13 cellular contexts compared by ENCODE assay signal in the genomic region with DNA sequence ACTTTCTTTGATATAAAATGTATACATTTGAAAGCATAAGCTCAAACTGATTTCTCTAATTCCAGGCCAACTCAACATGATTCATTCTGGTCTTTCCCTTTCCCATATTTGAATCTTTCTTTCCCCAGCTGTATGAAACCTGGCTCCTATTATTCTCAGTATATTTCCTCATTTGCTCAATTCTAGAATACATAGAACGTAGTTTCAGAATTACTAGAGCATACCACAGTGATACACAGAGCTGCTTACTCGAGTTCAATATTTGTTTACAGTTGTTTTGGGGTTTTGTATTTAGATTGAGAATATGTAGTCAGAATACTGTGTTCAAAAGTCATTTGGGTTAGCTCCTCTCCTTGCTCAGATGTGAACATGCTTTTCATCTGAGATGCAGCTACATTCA.
DNase-seq lines count a peak whose midpoint lies in the region; ATAC-seq, FAIRE-seq and TF ChIP-seq lines count a peak whose summit lies in the region.
"Had no signal": no experiment of that assay in that cellular context is flagged by ENCODE, and none has a peak within 500 bp of the region (broad histone marks: within the 10 kb centered on the region; RNA-seq: fewer than 3 reads in every experiment).

No MANE protein-coding gene starts in this region.

- CTCF ChIA-PET in GM10248 (lab: Yijun Ruan, JAX) = interaction anchor here (0.7 to 1.5 kb wide), 2 partner anchors 10 to 50 kb away, joined by 3 read pairs; no protein-coding TSS in a partner anchor

- ATAC-seq in GM19025 (IDR thresholded peaks at IDR 0.05; ENCODE audit: low read depth, unreplicated experiment) (peak; percentile 44), GM21825 (IDR thresholded peaks at IDR 0.05; ENCODE audit: unreplicated experiment) (peak; percentile 57), HG03280 (IDR thresholded peaks at IDR 0.05; ENCODE audit: unreplicated experiment) (peak; percentile 77), HG03097 (IDR thresholded peaks at IDR 0.05; ENCODE audit: low FRiP score, unreplicated experiment) (no peak)
- ATAC-seq: activated naive CD8-positive, alpha-beta T cell treated with anti-CD3 and anti-CD28 coated beads, Interleukin-2, amount 50 U/mL, for 24 hours had no signal

- DNase-seq in GM10248 (ENCODE audit: extremely low spot score) = peak; percentile 44
- no peak for DNase-seq in caudate nucleus (lab: John Stamatoyannopoulos, UW)
- DNase-seq in NCI-H146 treated with DMSO at 0.1 percent for 48 hours (lab: John Stamatoyannopoulos, UW; ENCODE audit: unreplicated experiment) = no peak
- no peak for DNase-seq in HTR-8/SVneo (ENCODE audit: insufficient read length, low spot score)
- DNase-seq: activated naive CD8-positive, alpha-beta T cell treated with anti-CD3 and anti-CD28 coated beads, Interleukin-2, amount 50 U/mL, for 24 hours; DMS79 treated with DMSO at 0.1 percent for 48 hours; NCI-H1105 treated with DMSO at 0.1 percent for 48 hours; tibial artery had no signal

- POLR2A ChIA-PET in GM10248 (lab: Yijun Ruan, JAX) = no interaction called here

- H3K27ac ChIP-seq in caudate nucleus (ENCODE audit: low read depth, low read length) = no peak overlapping the region
- H3K27ac ChIP-seq: tibial artery had no signal

- TF ChIP-seq CTCF in GM10248 (IDR thresholded peaks at IDR 0.05; ENCODE audit: control extremely low read depth, extremely low read depth, low read depth, missing control alignments) = no peak

- FAIRE-seq in HTR-8/SVneo (lab: Jason Lieb, UNC) = no peak
- FAIRE-seq: colon had no signal
